In the genomic region with DNA sequence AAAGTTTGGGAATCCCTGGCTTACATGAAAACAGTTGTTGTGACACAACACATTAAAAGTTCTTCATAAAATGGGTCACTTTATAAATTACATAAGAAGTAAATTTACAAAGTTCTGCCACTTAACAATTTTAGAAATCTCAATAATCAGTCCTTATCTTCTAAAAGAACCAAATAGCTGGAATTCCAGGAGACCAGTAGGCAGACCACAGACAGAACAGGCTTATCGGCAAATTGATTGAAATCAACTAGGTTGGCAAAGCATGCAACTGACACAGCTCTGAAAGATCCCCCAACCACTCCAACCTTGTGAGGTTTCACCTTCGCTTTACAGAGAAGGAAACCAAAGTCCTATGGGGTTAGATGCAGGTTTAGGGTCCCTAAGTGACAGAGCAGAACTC, we compare ENCODE assay signal across 20 cellular contexts.
A peak's percentile ranks its signal among the peaks of the same experiment; 100 is the strongest.
DNase-seq lines count a peak whose midpoint lies in the region; ATAC-seq, FAIRE-seq and TF ChIP-seq lines count a peak whose summit lies in the region.
"Had no signal": no experiment of that assay in that cellular context is flagged by ENCODE, and none has a peak within 500 bp of the region (broad histone marks: within the 10 kb centered on the region; RNA-seq: fewer than 3 reads in every experiment).

No MANE protein-coding gene starts in this region.

- no TSS peak for BruUV-seq in PC-9 (replicated peaks; lab: Mats Ljungman, UMichigan)

- H3K4me3 ChIP-seq in PC-9 (no peak overlapping the region), bronchial epithelial cell (ENCODE audit: low read depth, low read length) (no peak overlapping the region), osteoblast (ENCODE audit: insufficient read depth, low read length) (no peak overlapping the region)

- FAIRE-seq in bronchial epithelial cell (lab: Jason Lieb, UNC) = peak; percentile 23
- FAIRE-seq: GM12892, GM18507, H1 had no signal

- no peaks in the 10 kb centered on the region for H3K9me3 Mint-ChIP-seq in stimulated activated naive B cell treated with anti-CD40 and anti-IgM and Interleukin-4, amounts not matched to agents 10 μg/mL and 1 μg/mL and 100 μg/mL, for 72 hours
- H3K9me3 Mint-ChIP-seq: IgD-negative memory B cell had no signal

- intact Hi-C loops in PC-9 (cut with micrococcal nuclease; ENCODE audit: unreplicated experiment) = no loop called here

- H3K27me3 ChIP-seq in PC-9 (ENCODE audit: insufficient read depth, low read depth) (no peaks in the 10 kb centered on the region), bronchial epithelial cell (ENCODE audit: control insufficient read depth, insufficient read depth, low read length) (no peaks in the 10 kb centered on the region), osteoblast (ENCODE audit: insufficient read depth, low read length) (no peaks in the 10 kb centered on the region)

- no peaks in the 10 kb centered on the region for H3K79me2 ChIP-seq in PC-9 (ENCODE audit: low read depth)
- no peaks in the 10 kb centered on the region for H3K79me2 ChIP-seq in osteoblast (ENCODE audit: insufficient read depth, low read length)

- POLR2A ChIA-PET in PC-9 (lab: Charles Lee; ENCODE audit: unreplicated experiment) = no interaction called here

- H3K4me3 Mint-ChIP-seq in stimulated activated naive B cell treated with anti-CD40 and anti-IgM and Interleukin-4, amounts not matched to agents 10 μg/mL and 1 μg/mL and 100 μg/mL, for 72 hours = no peak overlapping the region
- H3K4me3 Mint-ChIP-seq: CD4-positive, CD25-positive, alpha-beta regulatory T cell; IgD-negative memory B cell had no signal

- H3K36me3 Mint-ChIP-seq in stimulated activated naive B cell treated with anti-CD40 and anti-IgM and Interleukin-4, amounts not matched to agents 10 μg/mL and 1 μg/mL and 100 μg/mL, for 72 hours = no peaks in the 10 kb centered on the region
- H3K36me3 Mint-ChIP-seq: CD4-positive, CD25-positive, alpha-beta regulatory T cell; IgD-negative memory B cell had no signal

- H3K27ac ChIP-seq in PC-9 (no peak overlapping the region), osteoblast (ENCODE audit: low read depth, low read length) (peak overlapping the region; percentile 60)

- no peaks in the 10 kb centered on the region for H3K36me3 ChIP-seq in PC-9 (ENCODE audit: low read depth)
- no peaks in the 10 kb centered on the region for H3K36me3 ChIP-seq in bronchial epithelial cell (ENCODE audit: control insufficient read depth, insufficient read depth, low read length)
- no peaks in the 10 kb centered on the region for H3K36me3 ChIP-seq in osteoblast (ENCODE audit: insufficient read depth, low read length)

- H3K27ac Mint-ChIP-seq in stimulated activated naive B cell treated with anti-CD40 and anti-IgM and Interleukin-4, amounts not matched to agents 10 μg/mL and 1 μg/mL and 100 μg/mL, for 72 hours = no peak overlapping the region
- H3K27ac Mint-ChIP-seq: IgD-negative memory B cell had no signal

- H3K27me3 Mint-ChIP-seq in stimulated activated naive B cell treated with anti-CD40 and anti-IgM and Interleukin-4, amounts not matched to agents 10 μg/mL and 1 μg/mL and 100 μg/mL, for 72 hours = peaks cover 0 to 3% of the 10 kb centered on the region in 2 donors
- H3K27me3 Mint-ChIP-seq: CD4-positive, CD25-positive, alpha-beta regulatory T cell; IgD-negative memory B cell had no signal

- H3K4me1 Mint-ChIP-seq in stimulated activated naive B cell treated with anti-CD40 and anti-IgM and Interleukin-4, amounts not matched to agents 10 μg/mL and 1 μg/mL and 100 μg/mL, for 72 hours = no peaks in the 10 kb centered on the region
- H3K4me1 Mint-ChIP-seq: CD4-positive, CD25-positive, alpha-beta regulatory T cell; IgD-negative memory B cell had no signal

- H3K4me1 ChIP-seq in PC-9 (replicated peaks; ENCODE audit: insufficient read depth) (peaks cover 13% of the 10 kb centered on the region; the same call in 1 of the 2 replicates), osteoblast (ENCODE audit: insufficient read depth, low read length) (no peaks in the 10 kb centered on the region)

- H4K20me1 ChIP-seq in PC-9 (ENCODE audit: insufficient read depth) (no peaks in the 10 kb centered on the region), osteoblast (ENCODE audit: insufficient read depth, low read length) (no peaks in the 10 kb centered on the region)

- DNase-seq in EL = peak; percentile 28
- DNase-seq in PC-9 = no peak
- DNase-seq in bronchial epithelial cell (ENCODE audit: low read depth) = no peak
- no peak for DNase-seq in osteoblast (ENCODE audit: insufficient read length, low spot score, missing footprints)
- no peak for DNase-seq in iPS-NIHi11 (ENCODE audit: low spot score)
- no peak for DNase-seq in stimulated activated naive B cell treated with anti-CD40 and anti-IgM and Interleukin-4, amounts not matched to agents 10 μg/mL and 1 μg/mL and 100 μg/mL, for 72 hours
- DNase-seq: CD4-positive, CD25-positive, alpha-beta regulatory T cell; NCI-H1105; NCI-H2081; NCI-H2171 treated with DMSO at 0.1 percent for 48 hours; NCI-H446; NCI-H526; RPMI8226; SHP77 had no signal

- H3F3A ChIP-seq in PC-9 (ENCODE audit: insufficient read depth, low read depth) = no peaks in the 10 kb centered on the region

- H3K9me2 ChIP-seq in PC-9 (ENCODE audit: insufficient read depth) = no peaks in the 10 kb centered on the region

- H3K9me3 ChIP-seq in PC-9 (ENCODE audit: insufficient read depth, low read depth) (no peaks in the 10 kb centered on the region), osteoblast (ENCODE audit: low read depth, low read length) (no peaks in the 10 kb centered on the region)

- TF ChIP-seq CTCF in PC-9 (conservative IDR thresholded peaks at IDR 0.05) (no peak), bronchial epithelial cell (IDR thresholded peaks at IDR 0.05; ENCODE audit: insufficient read depth, low read length, severe bottlenecking) (no peak), osteoblast (IDR thresholded peaks at IDR 0.05; ENCODE audit: extremely low read depth, low read depth, low read length) (no peak)

- H3K4me2 ChIP-seq in PC-9 (peak overlapping the region; percentile 16; the same call in 1 of the 2 replicates), osteoblast (ENCODE audit: insufficient read depth, low read length) (no peak overlapping the region)

- no peak for ATAC-seq in GM18498 (IDR thresholded peaks at IDR 0.05; ENCODE audit: unreplicated experiment)
- ATAC-seq in stimulated activated naive B cell treated with anti-CD40 and anti-IgM and Interleukin-4, amounts not matched to agents 10 μg/mL and 1 μg/mL and 100 μg/mL, for 72 hours (replicated peaks) = no peak
- ATAC-seq: HCT116 had no signal

- no peak overlapping the region for H2AFZ ChIP-seq in PC-9
- no peak overlapping the region for H2AFZ ChIP-seq in osteoblast (ENCODE audit: low read length)

- CTCF ChIA-PET in PC-9 (lab: Charles Lee) = no interaction called here
